ENCODE assay signal across 27 cellular contexts in genomic region chr16:86768231-86768791, GRCh38.
DNase-seq lines count a peak whose midpoint lies in the region; FAIRE-seq and TF ChIP-seq lines count a peak whose summit lies in the region.
"Had no signal": no experiment of that assay in that cellular context is flagged by ENCODE, and none has a peak within 500 bp of the region (broad histone marks: within the 10 kb centered on the region; RNA-seq: fewer than 3 reads in every experiment).

No MANE protein-coding gene starts in this region.

- no peak for FAIRE-seq in urothelium cell line (lab: Jason Lieb, UNC)

- no peak overlapping the region for H2BK15ac ChIP-seq in neuronal stem cell (ENCODE audit: low read length)

- H3K18ac ChIP-seq in neuronal stem cell (ENCODE audit: low read length): peak overlapping the region; percentile 1

- CTCF ChIA-PET in HEK293 (lab: Yijun Ruan, JAX): interaction anchor here (0.7 kb wide), 1 partner anchor 51 kb away, joined by 3 read pairs; no protein-coding TSS in a partner anchor

- H3K27ac ChIP-seq in HEK293 (ENCODE audit: extremely low read depth, low read depth, low read length) (no peak overlapping the region), neuronal stem cell (replicated peaks; ENCODE audit: low read length) (no peak overlapping the region)
- H3K27ac ChIP-seq: C4-2B, foreskin keratinocyte, ovary, right atrium auricular region, VCaP had no signal

- POLR2A ChIA-PET in HEK293 (lab: Yijun Ruan, JAX): no interaction called here

- H3K23ac ChIP-seq in neuronal stem cell (ENCODE audit: low read depth, low read length, poor library complexity): no peak overlapping the region

- H2BK120ac ChIP-seq in neuronal stem cell (ENCODE audit: low read depth, low read length): no peak overlapping the region

- H3K4me3 ChIP-seq in AG10803 (ENCODE audit: low read length) (no peak overlapping the region), HEK293 (ENCODE audit: low read depth, low read length) (no peak overlapping the region), choroid plexus epithelial cell (ENCODE audit: low read depth, low read length) (no peak overlapping the region), neuronal stem cell (ENCODE audit: low read length in 2 of 2) (no peak overlapping the region)
- H3K4me3 ChIP-seq: ovary, right atrium auricular region had no signal

- no peak overlapping the region for H2BK5ac ChIP-seq in neuronal stem cell (ENCODE audit: low read length)

- no peak overlapping the region for H4K91ac ChIP-seq in neuronal stem cell (ENCODE audit: low read depth, low read length, poor library complexity)

- peak overlapping the region; percentile 7 for H3K9ac ChIP-seq in neuronal stem cell (ENCODE audit: low read depth, low read length, poor library complexity)

- H3K4me1 ChIP-seq in HEK293 (ENCODE audit: control insufficient read depth, insufficient read depth, low read length) (no peaks in the 10 kb centered on the region), neuronal stem cell (ENCODE audit: control insufficient read depth in 2 of 2, insufficient read depth in 1 of 2, low read depth in 1 of 2, low read length in 2 of 2) (peaks cover 0 to 11% of the 10 kb centered on the region in 2 donors)
- H3K4me1 ChIP-seq: foreskin keratinocyte, right atrium auricular region had no signal

- DNase-seq in AG10803 (ENCODE audit: low read depth) (peak; percentile 47), choroid plexus epithelial cell (ENCODE audit: low read depth) (no peak), neuronal stem cell (ENCODE audit: low spot score) (no peak), SIG-M5 treated with dmso at 0.1 percent for 504 hours (lab: John Stamatoyannopoulos, UW; ENCODE audit: unreplicated experiment) (no peak), urothelium cell line (ENCODE audit: low spot score) (no peak)
- no peak for DNase-seq in activated T-cell treated with anti-CD3 and anti-CD28 coated beads, Interleukin-2, amount 50 U/mL, for 1 hour
- DNase-seq: activated CD4-positive, alpha-beta T cell treated with anti-CD3 and anti-CD28 coated beads for 4 hours; COR-L47; DMS79; GDM1; HCEC 1CT; Karpas-422; left cardiac atrium; NCI-H1417; NCI-H2081; NCI-H526 treated with DMSO at 0.1 percent for 48 hours; NK-92 treated with Interleukin-12 subunit alpha and Interleukin-12 subunit beta, amount 100 ng/mL, for 24 hours; ovary; Right ventricle myocardium superior; stimulated activated CD4-positive, alpha-beta T cell treated with anti-CD3 and anti-CD28 coated beads, Interleukin-1b, Interleukin-23, amount 100 ng/mL, for 48 hours; stimulated activated naive CD4-positive, alpha-beta T cell treated with Interleukin-2 at 50 U/mL for 16 hours; T1000 had no signal

- H3K4ac ChIP-seq in neuronal stem cell (ENCODE audit: low read length): no peak overlapping the region

- H3K27me3 ChIP-seq in neuronal stem cell (ENCODE audit: control insufficient read depth in 3 of 3, insufficient read depth in 3 of 3, low read depth in 1 of 3, low read length in 3 of 3): peaks cover 0 to 8% (median 0%) of the 10 kb centered on the region in 3 experiments
- H3K27me3 ChIP-seq: ovary, right atrium auricular region had no signal

- no peak overlapping the region for H2AK5ac ChIP-seq in neuronal stem cell (ENCODE audit: low read depth, low read length)

- H3K4me2 ChIP-seq in neuronal stem cell (ENCODE audit: insufficient read depth, low read length, poor library complexity, severe bottlenecking): no peak overlapping the region

- no peaks in the 10 kb centered on the region for H3K79me1 ChIP-seq in neuronal stem cell (ENCODE audit: low read depth, low read length)

- H3K9me3 ChIP-seq in HEK293 (ENCODE audit: control insufficient read depth, insufficient read depth, low read depth, low read length): no peaks in the 10 kb centered on the region
- no peaks in the 10 kb centered on the region for H3K9me3 ChIP-seq in neuronal stem cell (replicated peaks in 1 of 2; ENCODE audit: control insufficient read depth in 2 of 2, insufficient read depth in 1 of 2, low read depth in 1 of 2, low read length in 2 of 2)
- H3K9me3 ChIP-seq: ovary had no signal

- H4K8ac ChIP-seq in neuronal stem cell (ENCODE audit: low read depth, low read length): no peak overlapping the region

- peak; percentile 42 for TF ChIP-seq CTCF in AG10803 (conservative IDR thresholded peaks at IDR 0.05; ENCODE audit: low read length)
- TF ChIP-seq CTCF in HEK293 (tag by site-specific recombination; IDR thresholded peaks at IDR 0.05): no peak
- peak; percentile 36 for TF ChIP-seq CTCF in choroid plexus epithelial cell (conservative IDR thresholded peaks at IDR 0.05; ENCODE audit: low read depth, low read length)

- no peak overlapping the region for H3K14ac ChIP-seq in neuronal stem cell (ENCODE audit: low read length)

- H2AFZ ChIP-seq in neuronal stem cell (ENCODE audit: low read length): no peak overlapping the region

- no peak overlapping the region for H2BK12ac ChIP-seq in neuronal stem cell (ENCODE audit: low read length)

- H3K36me3 ChIP-seq in HEK293 (ENCODE audit: control insufficient read depth in 2 of 2, insufficient read depth in 1 of 2, low read length in 2 of 2): no peaks in the 10 kb centered on the region
- H3K36me3 ChIP-seq in neuronal stem cell (replicated peaks in 1 of 2; ENCODE audit: control insufficient read depth in 2 of 2, insufficient read depth in 2 of 2, low read length in 2 of 2): no peaks in the 10 kb centered on the region
- H3K36me3 ChIP-seq: ovary, right atrium auricular region had no signal

- no CpG with 5 or more reads among the region's 13 CpGs for WGBS in neuronal stem cell (ENCODE audit: extremely low coverage in 2 of 2, insufficient read length in 2 of 2, insufficient replicate concordance in 1 of 2), 2 donors

TF ChIP-seq in HEK293, 187 proteins besides CTCF, POLR2A, EP300 and RAD21:
- TF ChIP-seq GFI1B (tag by site-specific recombination; IDR thresholded peaks at IDR 0.05) (no peak), BCL11B (tag by site-specific recombination; IDR thresholded peaks at IDR 0.05; ENCODE audit: low read depth) (no peak), KLF17 (tag by site-specific recombination; IDR thresholded peaks at IDR 0.05) (no peak), ZXDB (tag by site-specific recombination; IDR thresholded peaks at IDR 0.05) (no peak), ZNF645 (tag by site-specific recombination; IDR thresholded peaks at IDR 0.05) (no peak), MYNN (tag by site-specific recombination; IDR thresholded peaks at IDR 0.05; ENCODE audit: borderline replicate concordance) (no peak), ZBTB10 (tag by site-specific recombination; IDR thresholded peaks at IDR 0.05) (no peak), ZBTB8A (tag by site-specific recombination; IDR thresholded peaks at IDR 0.05) (no peak), EGR2 (tag by site-specific recombination; IDR thresholded peaks at IDR 0.05; ENCODE audit: low read depth) (peak; percentile 86), ZFHX2 (tag by site-specific recombination; conservative IDR thresholded peaks at IDR 0.05) (peak; percentile 58), ZIC2 (tag by site-specific recombination; IDR thresholded peaks at IDR 0.05) (peak; percentile 63)
TF ChIP-seq in HEK293: peak in this region for 3.
